1 cellular context compared by ENCODE assay signal in genomic region chr2:62197609-62198236, GRCh38.
TF ChIP-seq lines count a peak whose summit lies in the region.

No MANE protein-coding gene starts in this region.

TF ChIP-seq in HepG2, 621 proteins besides CTCF, POLR2A, EP300 and RAD21 (continued from another document and continues in another):
- no peak for TF ChIP-seq ZFY (CRISPR knock-in tag; IDR thresholded peaks at IDR 0.05)
- no peak for TF ChIP-seq ZNF883 (CRISPR knock-in tag; IDR thresholded peaks at IDR 0.05; ENCODE audit: not compliant biosample characterization)
- no peak for TF ChIP-seq ERF (CRISPR knock-in tag; IDR thresholded peaks at IDR 0.05)
- TF ChIP-seq TGIF2 (CRISPR knock-in tag; IDR thresholded peaks at IDR 0.05): peak; percentile 86
- TF ChIP-seq SNAPC2 (CRISPR knock-in tag; IDR thresholded peaks at IDR 0.05): no peak
- TF ChIP-seq CEBPG (CRISPR knock-in tag; IDR thresholded peaks at IDR 0.05): no peak
- peak; percentile 71; the same call in 1 of the 2 replicates for TF ChIP-seq HBP1 (CRISPR knock-in tag; IDR thresholded peaks at IDR 0.05; ENCODE audit: low read depth)
- TF ChIP-seq REXO4 (CRISPR knock-in tag; IDR thresholded peaks at IDR 0.05; ENCODE audit: borderline replicate concordance): no peak
- no peak for TF ChIP-seq ZNF530 (CRISPR knock-in tag; IDR thresholded peaks at IDR 0.05; ENCODE audit: low read depth)
- no peak for TF ChIP-seq ZNF24 (IDR thresholded peaks at IDR 0.05)
- no peak for TF ChIP-seq ZC3H13 (CRISPR knock-in tag; IDR thresholded peaks at IDR 0.05)
- no peak for TF ChIP-seq STAT6 (CRISPR knock-in tag; IDR thresholded peaks at IDR 0.05; ENCODE audit: borderline replicate concordance)
- peak; percentile 43; the same call in 1 of the 2 replicates for TF ChIP-seq ZNF687 (CRISPR knock-in tag; IDR thresholded peaks at IDR 0.05)
- no peak for TF ChIP-seq ZNF790 (CRISPR knock-in tag; IDR thresholded peaks at IDR 0.05; ENCODE audit: borderline replicate concordance)
- TF ChIP-seq ZNF230 (CRISPR knock-in tag; IDR thresholded peaks at IDR 0.05): no peak
- no peak for TF ChIP-seq ASH2L (IDR thresholded peaks at IDR 0.05; ENCODE audit: insufficient read length, low read depth, low read length)
- no peak for TF ChIP-seq U2AF1 (optimal IDR thresholded peaks at IDR 0.05; ENCODE audit: low read depth, low read length)
- TF ChIP-seq HNRNPH1 (optimal IDR thresholded peaks at IDR 0.05; ENCODE audit: low read depth, low read length): no peak
- TF ChIP-seq SCMH1 (CRISPR knock-in tag; IDR thresholded peaks at IDR 0.05; ENCODE audit: borderline replicate concordance): no peak
- TF ChIP-seq ATF7-NPFF (CRISPR knock-in tag; IDR thresholded peaks at IDR 0.05; ENCODE audit: low read depth): no peak
- TF ChIP-seq GMEB1 (CRISPR knock-in tag; IDR thresholded peaks at IDR 0.05; ENCODE audit: borderline replicate concordance): no peak
- no peak for TF ChIP-seq NFRKB (IDR thresholded peaks at IDR 0.05)
- no peak for TF ChIP-seq ZNF546 (CRISPR knock-in tag; conservative IDR thresholded peaks at IDR 0.05)
- no peak for TF ChIP-seq ZNF10 (CRISPR knock-in tag; IDR thresholded peaks at IDR 0.05; ENCODE audit: borderline replicate concordance, low read depth)
- TF ChIP-seq CBX1 (IDR thresholded peaks at IDR 0.05; ENCODE audit: low read depth): no peak
- TF ChIP-seq TARDBP (CRISPR knock-in tag; IDR thresholded peaks at IDR 0.05): no peak
- TF ChIP-seq ZFP37 (CRISPR knock-in tag; IDR thresholded peaks at IDR 0.05; ENCODE audit: borderline replicate concordance): 0 out of 2 replicates have a peak, but pooled peaks have one; percentile 25
- TF ChIP-seq HOXA5 (CRISPR knock-in tag; IDR thresholded peaks at IDR 0.05): no peak
- no peak for TF ChIP-seq PATZ1 (CRISPR knock-in tag; IDR thresholded peaks at IDR 0.05)
- 0 out of 2 replicates have a peak, but pooled peaks have one; percentile 37 for TF ChIP-seq MXD4 (CRISPR knock-in tag; IDR thresholded peaks at IDR 0.05)
- no peak for TF ChIP-seq ZNF549 (CRISPR knock-in tag; IDR thresholded peaks at IDR 0.05)
- no peak for TF ChIP-seq ZNF607 (CRISPR knock-in tag; IDR thresholded peaks at IDR 0.05; ENCODE audit: borderline replicate concordance)
- TF ChIP-seq ELK4 (CRISPR knock-in tag; IDR thresholded peaks at IDR 0.05; ENCODE audit: borderline replicate concordance): no peak
- no peak for TF ChIP-seq ZNF766 (CRISPR knock-in tag; IDR thresholded peaks at IDR 0.05; ENCODE audit: borderline replicate concordance)
- TF ChIP-seq GABPB1 (CRISPR knock-in tag; IDR thresholded peaks at IDR 0.05): 0 out of 2 replicates have a peak, but pooled peaks have one; percentile 8
- TF ChIP-seq ZNF121 (CRISPR knock-in tag; IDR thresholded peaks at IDR 0.05): no peak
- peak; percentile 74 for TF ChIP-seq MAX (IDR thresholded peaks at IDR 0.05)
- TF ChIP-seq FOXO4 (CRISPR knock-in tag; conservative IDR thresholded peaks at IDR 0.05): no peak
- TF ChIP-seq ZNF414 (CRISPR knock-in tag; IDR thresholded peaks at IDR 0.05): no peak
- TF ChIP-seq POGK (CRISPR knock-in tag; conservative IDR thresholded peaks at IDR 0.05): no peak
- 0 out of 2 replicates have a peak, but pooled peaks have one; percentile 9 for TF ChIP-seq KMT2A (CRISPR knock-in tag; IDR thresholded peaks at IDR 0.05)
- TF ChIP-seq ZSCAN25 (CRISPR knock-in tag; IDR thresholded peaks at IDR 0.05): no peak
- 0 out of 2 replicates have a peak, but pooled peaks have one; percentile 9 for TF ChIP-seq HNF1B (CRISPR knock-in tag; IDR thresholded peaks at IDR 0.05)
- TF ChIP-seq TBL1XR1 (IDR thresholded peaks at IDR 0.05; ENCODE audit: borderline replicate concordance, low read length, partially characterized antibody): no peak
